In the genomic region with DNA sequence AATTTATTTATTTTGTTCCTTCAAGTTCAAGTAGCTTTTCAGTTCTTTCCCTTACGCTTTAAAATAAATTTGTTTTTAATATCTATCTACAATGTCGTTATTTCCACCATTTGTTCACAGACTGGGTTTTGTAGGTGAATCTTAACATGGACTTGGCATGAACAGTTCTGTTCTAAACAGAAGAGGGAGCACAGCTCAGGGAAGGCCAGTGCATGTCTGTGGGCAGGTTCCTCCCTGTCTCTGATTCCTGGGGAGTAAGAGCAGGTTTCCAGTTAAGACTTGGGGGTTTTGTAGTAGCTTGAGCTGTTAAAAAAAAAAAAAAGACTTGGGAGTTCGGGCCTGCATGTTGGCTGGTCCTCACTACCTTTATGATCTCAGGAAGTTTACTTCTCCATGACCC, we compare ENCODE assay signal across 1 cellular context.
TF ChIP-seq lines count a peak whose summit lies in the region.

No MANE protein-coding gene starts in this region.

TF ChIP-seq in HCT116, 20 proteins besides CTCF, POLR2A, EP300 and RAD21 (continued from another document):
- no peak for TF ChIP-seq CEBPB (IDR thresholded peaks at IDR 0.05; ENCODE audit: low read depth)
- no peak for TF ChIP-seq TCF7L2 (IDR thresholded peaks at IDR 0.05; ENCODE audit: borderline replicate concordance, extremely low read depth, insufficient read depth, insufficient read length)
